1 cellular context compared by ENCODE assay signal in genomic region chr6:42786525-42786985, GRCh38.
TF ChIP-seq lines count a peak whose summit lies in the region.

No MANE protein-coding gene starts in this region.

TF ChIP-seq in GM23338, 12 proteins besides CTCF, POLR2A, EP300 and RAD21 (continued from another document):
- TF ChIP-seq, protein P1, sequence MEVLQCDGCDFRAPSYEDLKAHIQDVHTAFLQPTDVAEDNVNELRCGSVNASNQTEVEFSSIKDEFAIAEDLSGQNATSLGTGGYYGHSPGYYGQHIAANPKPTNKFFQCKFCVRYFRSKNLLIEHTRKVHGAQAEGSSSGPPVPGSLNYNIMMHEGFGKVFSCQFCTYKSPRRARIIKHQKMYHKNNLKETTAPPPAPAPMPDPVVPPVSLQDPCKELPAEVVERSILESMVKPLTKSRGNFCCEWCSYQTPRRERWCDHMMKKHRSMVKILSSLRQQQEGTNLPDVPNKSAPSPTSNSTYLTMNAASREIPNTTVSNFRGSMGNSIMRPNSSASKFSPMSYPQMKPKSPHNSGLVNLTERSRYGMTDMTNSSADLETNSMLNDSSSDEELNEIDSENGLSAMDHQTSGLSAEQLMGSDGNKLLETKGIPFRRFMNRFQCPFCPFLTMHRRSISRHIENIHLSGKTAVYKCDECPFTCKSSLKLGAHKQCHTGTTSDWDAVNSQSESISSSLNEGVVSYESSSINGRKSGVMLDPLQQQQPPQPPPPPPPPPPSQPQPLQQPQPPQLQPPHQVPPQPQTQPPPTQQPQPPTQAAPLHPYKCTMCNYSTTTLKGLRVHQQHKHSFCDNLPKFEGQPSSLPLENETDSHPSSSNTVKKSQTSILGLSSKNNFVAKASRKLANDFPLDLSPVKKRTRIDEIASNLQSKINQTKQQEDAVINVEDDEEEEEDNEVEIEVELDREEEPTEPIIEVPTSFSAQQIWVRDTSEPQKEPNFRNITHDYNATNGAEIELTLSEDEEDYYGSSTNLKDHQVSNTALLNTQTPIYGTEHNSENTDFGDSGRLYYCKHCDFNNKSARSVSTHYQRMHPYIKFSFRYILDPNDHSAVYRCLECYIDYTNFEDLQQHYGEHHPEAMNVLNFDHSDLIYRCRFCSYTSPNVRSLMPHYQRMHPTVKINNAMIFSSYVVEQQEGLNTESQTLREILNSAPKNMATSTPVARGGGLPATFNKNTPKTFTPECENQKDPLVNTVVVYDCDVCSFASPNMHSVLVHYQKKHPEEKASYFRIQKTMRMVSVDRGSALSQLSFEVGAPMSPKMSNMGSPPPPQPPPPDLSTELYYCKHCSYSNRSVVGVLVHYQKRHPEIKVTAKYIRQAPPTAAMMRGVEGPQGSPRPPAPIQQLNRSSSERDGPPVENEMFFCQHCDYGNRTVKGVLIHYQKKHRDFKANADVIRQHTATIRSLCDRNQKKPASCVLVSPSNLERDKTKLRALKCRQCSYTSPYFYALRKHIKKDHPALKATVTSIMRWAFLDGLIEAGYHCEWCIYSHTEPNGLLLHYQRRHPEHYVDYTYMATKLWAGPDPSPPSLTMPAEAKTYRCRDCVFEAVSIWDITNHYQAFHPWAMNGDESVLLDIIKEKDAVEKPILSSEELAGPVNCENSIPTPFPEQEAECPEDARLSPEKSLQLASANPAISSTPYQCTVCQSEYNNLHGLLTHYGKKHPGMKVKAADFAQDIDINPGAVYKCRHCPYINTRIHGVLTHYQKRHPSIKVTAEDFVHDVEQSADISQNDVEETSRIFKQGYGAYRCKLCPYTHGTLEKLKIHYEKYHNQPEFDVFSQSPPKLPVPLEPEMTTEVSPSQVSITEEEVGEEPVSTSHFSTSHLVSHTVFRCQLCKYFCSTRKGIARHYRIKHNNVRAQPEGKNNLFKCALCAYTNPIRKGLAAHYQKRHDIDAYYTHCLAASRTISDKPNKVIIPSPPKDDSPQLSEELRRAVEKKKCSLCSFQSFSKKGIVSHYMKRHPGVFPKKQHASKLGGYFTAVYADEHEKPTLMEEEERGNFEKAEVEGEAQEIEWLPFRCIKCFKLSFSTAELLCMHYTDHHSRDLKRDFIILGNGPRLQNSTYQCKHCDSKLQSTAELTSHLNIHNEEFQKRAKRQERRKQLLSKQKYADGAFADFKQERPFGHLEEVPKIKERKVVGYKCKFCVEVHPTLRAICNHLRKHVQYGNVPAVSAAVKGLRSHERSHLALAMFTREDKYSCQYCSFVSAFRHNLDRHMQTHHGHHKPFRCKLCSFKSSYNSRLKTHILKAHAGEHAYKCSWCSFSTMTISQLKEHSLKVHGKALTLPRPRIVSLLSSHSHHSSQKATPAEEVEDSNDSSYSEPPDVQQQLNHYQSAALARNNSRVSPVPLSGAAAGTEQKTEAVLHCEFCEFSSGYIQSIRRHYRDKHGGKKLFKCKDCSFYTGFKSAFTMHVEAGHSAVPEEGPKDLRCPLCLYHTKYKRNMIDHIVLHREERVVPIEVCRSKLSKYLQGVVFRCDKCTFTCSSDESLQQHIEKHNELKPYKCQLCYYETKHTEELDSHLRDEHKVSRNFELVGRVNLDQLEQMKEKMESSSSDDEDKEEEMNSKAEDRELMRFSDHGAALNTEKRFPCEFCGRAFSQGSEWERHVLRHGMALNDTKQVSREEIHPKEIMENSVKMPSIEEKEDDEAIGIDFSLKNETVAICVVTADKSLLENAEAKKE (CRISPR knock-in tag; IDR thresholded peaks at IDR 0.05) = no peak
- TF ChIP-seq ETS1 (IDR thresholded peaks at IDR 0.05) = no peak
- no peak for TF ChIP-seq EZH2 (IDR thresholded peaks at IDR 0.05; ENCODE audit: low read depth, unreplicated experiment)
- no peak for TF ChIP-seq EZH2phosphoT487 (IDR thresholded peaks at IDR 0.05; ENCODE audit: unreplicated experiment)
